26 cellular contexts compared by ENCODE assay signal in genomic region chr22:31926086-31926485, GRCh38.
"Had no signal": no experiment of that assay in that cellular context is flagged by ENCODE, and none has a peak within 500 bp of the region (broad histone marks: within the 10 kb centered on the region; RNA-seq: fewer than 3 reads in every experiment).

No MANE protein-coding gene starts in this region.

- H3K36me3 ChIP-seq: colonic mucosa, esophagus squamous epithelium, heart right ventricle, neural progenitor cell, sigmoid colon, stomach, tibial artery had no signal

- DNase-seq: colonic mucosa; dermis blood vessel endothelial cell; effector memory CD8-positive, alpha-beta T cell; erythroblast; esophagus squamous epithelium; foreskin melanocyte; glutamatergic neuron; heart right ventricle; immature natural killer cell; islet precursor cell; sigmoid colon; stimulated activated CD4-positive, alpha-beta T cell treated with anti-CD3 and anti-CD28 coated beads, Interleukin-2, amount 100 ng/mL, for 24 hours; stimulated activated CD4-positive, alpha-beta T cell treated with anti-CD3 and anti-CD28 coated beads, Interleukin-4, amount 100 ng/mL, for 24 hours; stimulated activated naive CD4-positive, alpha-beta T cell treated with Interleukin-2 at 50 U/mL for 16 hours; stomach; testis; tibial artery had no signal

- H3K4me1 Mint-ChIP-seq: immature natural killer cell had no signal

- H3K9me3 Mint-ChIP-seq: effector memory CD8-positive, alpha-beta T cell; immature natural killer cell; memory B cell; natural killer cell treated with Interleukin-12 subunit alpha and Interleukin-12 subunit beta and Interleukin-15 and Interleukin-18, amount 100 ng/mL, for 72 hours; neural progenitor cell; stimulated activated effector memory CD8-positive, alpha-beta T cell treated with anti-CD3 and anti-CD28 coated beads, Interleukin-12 subunit alpha, Interleukin-12 subunit beta, amount 100 ng/mL, for 72 hours; type B pancreatic cell had no signal

- H3K27ac Mint-ChIP-seq: effector memory CD8-positive, alpha-beta T cell; immature natural killer cell; memory B cell; natural killer cell treated with Interleukin-12 subunit alpha and Interleukin-12 subunit beta and Interleukin-15 and Interleukin-18, amount 100 ng/mL, for 72 hours; neural progenitor cell; progenitor cell of endocrine pancreas; stimulated activated effector memory CD8-positive, alpha-beta T cell treated with anti-CD3 and anti-CD28 coated beads, Interleukin-12 subunit alpha, Interleukin-12 subunit beta, amount 100 ng/mL, for 72 hours; type B pancreatic cell had no signal

- H3K27me3 ChIP-seq: colonic mucosa, heart right ventricle, neural progenitor cell, sigmoid colon, stomach, testis had no signal

- H3K27me3 Mint-ChIP-seq: type B pancreatic cell had no signal

- ATAC-seq: effector memory CD8-positive, alpha-beta T cell; heart right ventricle; left lobe of liver; natural killer cell treated with Interleukin-12 subunit alpha and Interleukin-12 subunit beta and Interleukin-15 and Interleukin-18, amount 100 ng/mL, for 72 hours; stimulated activated effector memory CD8-positive, alpha-beta T cell treated with anti-CD3 and anti-CD28 coated beads, Interleukin-12 subunit alpha, Interleukin-12 subunit beta, amount 100 ng/mL, for 72 hours had no signal

- H3K27ac ChIP-seq: colonic mucosa, esophagus squamous epithelium, heart right ventricle, neural progenitor cell, parathyroid adenoma, sigmoid colon, stomach, testis, tibial artery had no signal

- H3K4me2 ChIP-seq: neural progenitor cell had no signal

- H3K4me3 Mint-ChIP-seq: effector memory CD8-positive, alpha-beta T cell; immature natural killer cell; memory B cell; natural killer cell treated with Interleukin-12 subunit alpha and Interleukin-12 subunit beta and Interleukin-15 and Interleukin-18, amount 100 ng/mL, for 72 hours; neural progenitor cell; stimulated activated effector memory CD8-positive, alpha-beta T cell treated with anti-CD3 and anti-CD28 coated beads, Interleukin-12 subunit alpha, Interleukin-12 subunit beta, amount 100 ng/mL, for 72 hours; type B pancreatic cell had no signal

- H3K79me2 ChIP-seq: parathyroid adenoma had no signal

- H3K4me1 ChIP-seq: colonic mucosa, esophagus squamous epithelium, parathyroid adenoma, sigmoid colon, tibial artery had no signal

- H2AFZ ChIP-seq: neural progenitor cell, parathyroid adenoma had no signal

- H3K36me3 Mint-ChIP-seq: memory B cell; natural killer cell treated with Interleukin-12 subunit alpha and Interleukin-12 subunit beta and Interleukin-15 and Interleukin-18, amount 100 ng/mL, for 72 hours; neural progenitor cell; stimulated activated effector memory CD8-positive, alpha-beta T cell treated with anti-CD3 and anti-CD28 coated beads, Interleukin-12 subunit alpha, Interleukin-12 subunit beta, amount 100 ng/mL, for 72 hours; type B pancreatic cell had no signal

- H3K9me3 ChIP-seq: colonic mucosa, esophagus squamous epithelium, heart right ventricle, sigmoid colon, stomach, testis, tibial artery had no signal

- H3K4me3 ChIP-seq: colonic mucosa, esophagus squamous epithelium, heart right ventricle, lung, neural progenitor cell, sigmoid colon, stomach, testis, tibial artery had no signal
